ENCODE assay signal across 9 cellular contexts in genomic region chr2:25161055-25161781, GRCh38. TPM values are rescaled to one million over a fixed set of nuclear protein-coding genes. Genes with fewer than 3 reads are reported as not detected.
DNase-seq lines count a peak whose midpoint lies in the region; ATAC-seq lines count a peak whose summit lies in the region.
"Had no signal": no experiment of that assay in that cellular context is flagged by ENCODE, and none has a peak within 500 bp of the region (broad histone marks: within the 10 kb centered on the region; RNA-seq: fewer than 3 reads in every experiment).

No MANE protein-coding gene starts in this region.

- peaks cover 16% of the 10 kb centered on the region for H3K4me1 Mint-ChIP-seq in activated naive CD4-positive, alpha-beta T cell treated with anti-CD3 and anti-CD28 coated beads for 36 hours (ENCODE audit: low read depth)

- DNase-seq in AG20443 (ENCODE audit: low spot score) (peak; percentile 68), iPS DF 6.9 (ENCODE audit: low read depth, low spot score) (no peak)
- DNase-seq in activated naive CD4-positive, alpha-beta T cell treated with anti-CD3 and anti-CD28 coated beads for 36 hours = peak; percentile 86
- peak; percentile 69 to 71 for DNase-seq in stimulated activated CD4-positive, alpha-beta T cell treated with anti-CD3 and anti-CD28 coated beads, Interleukin-4, amount 100 ng/mL, for 4 hours

- H3K9me3 ChIP-seq in iPS DF 6.9 (ENCODE audit: control insufficient read depth, insufficient read depth, low read length) = no peaks in the 10 kb centered on the region

- no peak overlapping the region for H3K27ac ChIP-seq in iPS DF 6.9 (ENCODE audit: low read length)

- peaks cover 2% of the 10 kb centered on the region for H3K9me3 Mint-ChIP-seq in activated naive CD4-positive, alpha-beta T cell treated with anti-CD3 and anti-CD28 coated beads for 36 hours

- CTCF ChIA-PET in activated naive CD4-positive, alpha-beta T cell treated with anti-CD3 and anti-CD28 coated beads for 36 hours (lab: Charles Lee) = interaction anchor here (0.6 kb wide), 1 partner anchor 41 kb away, joined by 3 read pairs; no protein-coding TSS in a partner anchor

- H3K27ac Mint-ChIP-seq in activated naive CD4-positive, alpha-beta T cell treated with anti-CD3 and anti-CD28 coated beads for 36 hours = peak overlapping the region; percentile 43

- intact Hi-C loops in activated naive CD4-positive, alpha-beta T cell treated with anti-CD3 and anti-CD28 coated beads for 36 hours (cut with micrococcal nuclease) = no loop called here

- peak overlapping the region; percentile 30; the same call in 1 of the 2 replicates for H3K4me3 ChIP-seq in iPS DF 6.9 (ENCODE audit: low read length)

- H3K27me3 ChIP-seq in iPS DF 6.9 (ENCODE audit: control insufficient read depth, insufficient read depth, low read length) = no peaks in the 10 kb centered on the region

- H3K4me3 Mint-ChIP-seq in activated naive CD4-positive, alpha-beta T cell treated with anti-CD3 and anti-CD28 coated beads for 36 hours = peak overlapping the region; percentile 70

- H3K4me1 ChIP-seq in iPS DF 6.9 (ENCODE audit: control insufficient read depth, insufficient read depth, low read length) = peaks cover 5% of the 10 kb centered on the region; the same call in 1 of the 2 replicates

- peaks cover 1% of the 10 kb centered on the region for H3K36me3 Mint-ChIP-seq in activated naive CD4-positive, alpha-beta T cell treated with anti-CD3 and anti-CD28 coated beads for 36 hours (ENCODE audit: low read depth)

- no peaks in the 10 kb centered on the region for H3K27me3 Mint-ChIP-seq in activated naive CD4-positive, alpha-beta T cell treated with anti-CD3 and anti-CD28 coated beads for 36 hours (ENCODE audit: low read depth)

- H3K36me3 ChIP-seq in iPS DF 6.9 (ENCODE audit: control insufficient read depth, insufficient read depth, low read length) = peaks cover 3% of the 10 kb centered on the region; the same call in 1 of the 2 replicates

- ATAC-seq in HG03565 (IDR thresholded peaks at IDR 0.05; ENCODE audit: unreplicated experiment) (peak; percentile 37), HG03457 (IDR thresholded peaks at IDR 0.05; ENCODE audit: unreplicated experiment) (no peak), GM18517 (IDR thresholded peaks at IDR 0.05; ENCODE audit: unreplicated experiment) (no peak), GM18909 (IDR thresholded peaks at IDR 0.05; ENCODE audit: poor library complexity, unreplicated experiment) (no peak)

- WGBS in iPS DF 6.9 (ENCODE audit: insufficient coverage, insufficient read length) = no CpG with 5 or more reads among the region's 69 CpGs

RNA-seq across cellular contexts. Expression of gene POMC, which starts 7.2 kb away (rescaled TPM):
- 1 to 10 TPM; 4.6 to 4.8 TPM for total RNA-seq in activated naive CD4-positive, alpha-beta T cell treated with anti-CD3 and anti-CD28 coated beads for 36 hours
- total RNA-seq: SK-MEL-5 had no signal
